In the genomic region with DNA sequence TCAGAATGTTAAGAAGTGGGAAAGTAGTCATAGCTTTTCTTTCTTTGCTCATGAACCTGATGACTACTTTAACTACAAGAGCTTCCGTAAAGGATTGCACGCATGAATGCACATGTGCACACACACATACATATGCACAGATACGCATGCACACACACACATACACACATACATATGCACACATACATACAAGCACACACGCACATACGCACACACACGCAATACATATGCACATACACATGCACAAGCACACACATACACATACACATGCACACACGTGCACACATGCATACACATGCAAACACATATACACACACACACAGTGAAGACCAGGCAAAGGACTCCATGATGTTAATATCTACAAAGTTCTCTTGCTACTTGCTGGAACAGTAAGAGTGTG, we compare ENCODE assay signal across 23 cellular contexts. TPM values are rescaled to one million over a fixed set of nuclear protein-coding genes. Genes with fewer than 3 reads are reported as not detected.
A peak's percentile ranks its signal among the peaks of the same experiment; 100 is the strongest.
DNase-seq lines count a peak whose midpoint lies in the region; FAIRE-seq and TF ChIP-seq lines count a peak whose summit lies in the region.
"Had no signal": no experiment of that assay in that cellular context is flagged by ENCODE, and none has a peak within 500 bp of the region (broad histone marks: within the 10 kb centered on the region; RNA-seq: fewer than 3 reads in every experiment).

No MANE protein-coding gene starts in this region.

- H2AK5ac ChIP-seq in H1 (ENCODE audit: low read depth, low read length) (no peak overlapping the region), trophoblast cell (ENCODE audit: low read length) (no peak overlapping the region)

- no peak overlapping the region for H3K4me3 ChIP-seq in H1 (ENCODE audit: extremely low read depth in 1 of 4, insufficient read depth in 2 of 4, low read depth in 3 of 4, low read length in 4 of 4)
- H3K4me3 ChIP-seq in trophoblast cell (ENCODE audit: low read depth, low read length): no peak overlapping the region
- H3K4me3 ChIP-seq: BLaER1 treated with 17β-estradiol and CSF1 and Interleukin-3, amounts not matched to agents 10 nM and 100 nM; GM23248 had no signal

- CTCF ChIA-PET in H1 (lab: Charles Lee; ENCODE audit: partially characterized antibody): interaction anchor here (1.1 to 1.5 kb wide), 2 partner anchors 24 to 229 kb away, joined by 4 read pairs; no protein-coding TSS in a partner anchor

- peak overlapping the region; percentile 71 for H3K23ac ChIP-seq in H1 (ENCODE audit: insufficient read length)
- H3K23ac ChIP-seq in trophoblast cell (ENCODE audit: low read length): peak overlapping the region; percentile 14

- no peak overlapping the region for H3K27ac ChIP-seq in H1 (ENCODE audit: low read depth, low read length)
- no peak overlapping the region for H3K27ac ChIP-seq in trophoblast cell (ENCODE audit: low read depth, low read length)
- H3K27ac ChIP-seq: 22Rv1; BLaER1 treated with 17β-estradiol and CSF1 and Interleukin-3, amounts not matched to agents 10 nM and 100 nM; GM23248 had no signal

- in situ Hi-C loops in ACHN (cut with HindIII; ENCODE audit: low pct_ligation_motif_present, low pct_unique_long_range_greater_than_20kb, low sequenced_read_pairs): no loop called here

- H3K14ac ChIP-seq in H1 (ENCODE audit: insufficient read length) (no peak overlapping the region), trophoblast cell (ENCODE audit: low read length) (no peak overlapping the region)

- H2BK5ac ChIP-seq in H1 (ENCODE audit: low read depth, low read length) (no peak overlapping the region), trophoblast cell (ENCODE audit: low read depth, low read length, poor library complexity) (no peak overlapping the region)

- H4K8ac ChIP-seq in H1 (ENCODE audit: extremely low read depth, insufficient read depth, low read length): no peak overlapping the region
- H4K8ac ChIP-seq in trophoblast cell (ENCODE audit: low read depth, low read length): no peak overlapping the region

- no peaks in the 10 kb centered on the region for H3K79me1 ChIP-seq in H1 (ENCODE audit: low read depth, low read length)
- H3K79me1 ChIP-seq in trophoblast cell (ENCODE audit: low read length): no peaks in the 10 kb centered on the region

- no peak for TF ChIP-seq POLR2A in H1 (IDR thresholded peaks at IDR 0.05; ENCODE audit: control extremely low read depth in 1 of 2, low read depth in 2 of 2, low read length in 2 of 2)

- POLR2A ChIA-PET in H1 (lab: Charles Lee; ENCODE audit: partially characterized antibody): no interaction called here

- peaks cover 0 to 3% of the 10 kb centered on the region in 2 experiments for H4K20me1 ChIP-seq in H1 (replicated peaks in 1 of 2; ENCODE audit: control insufficient read depth in 1 of 2, insufficient read depth in 2 of 2, low read length in 2 of 2)
- H4K20me1 ChIP-seq: BLaER1 treated with 17β-estradiol and CSF1 and Interleukin-3, amounts not matched to agents 10 nM and 100 nM had no signal

- TF ChIP-seq CTCF in H1 (IDR thresholded peaks at IDR 0.05; ENCODE audit: control extremely low read depth in 1 of 3, insufficient read depth in 1 of 3, low read depth in 1 of 3, low read length in 3 of 3) (no peak), GM10266 (IDR thresholded peaks at IDR 0.05; ENCODE audit: control insufficient read depth, insufficient read depth, low read depth, missing control alignments) (no peak)

- H3K23me2 ChIP-seq in H1 (ENCODE audit: low read depth, low read length): no peaks in the 10 kb centered on the region

- H3K4ac ChIP-seq in H1 (replicated peaks; ENCODE audit: insufficient read length, low read depth, low read length): no peak overlapping the region
- H3K4ac ChIP-seq in trophoblast cell (ENCODE audit: low read depth, low read length): no peak overlapping the region

- H4K12ac ChIP-seq in trophoblast cell (ENCODE audit: low read depth, low read length): no peak overlapping the region

- no peak overlapping the region for H4K91ac ChIP-seq in H1 (replicated peaks; ENCODE audit: insufficient read length, low read length)
- H4K91ac ChIP-seq in trophoblast cell (ENCODE audit: low read depth, low read length): no peak overlapping the region

- no peak for TF ChIP-seq EP300 in H1 (IDR thresholded peaks at IDR 0.05; ENCODE audit: borderline replicate concordance in 1 of 2, low read depth in 2 of 2, low read length in 2 of 2)

- H2BK120ac ChIP-seq in H1 (replicated peaks; ENCODE audit: low read depth, low read length) (no peak overlapping the region), trophoblast cell (ENCODE audit: insufficient read depth, low read length, poor library complexity) (no peak overlapping the region)

- no peak overlapping the region for H4K5ac ChIP-seq in H1 (ENCODE audit: insufficient read length, low read depth, low read length)

- TF ChIP-seq RAD21 in H1 (IDR thresholded peaks at IDR 0.05 in 1 of 2, conservative IDR thresholded peaks at IDR 0.05 in 1 of 2; ENCODE audit: low read depth in 2 of 2, low read length in 2 of 2): no peak

- H3K4me1 ChIP-seq in H1 (replicated peaks in 1 of 4; ENCODE audit: control insufficient read depth in 3 of 4, insufficient read depth in 4 of 4, low read length in 3 of 4) (no peaks in the 10 kb centered on the region), trophoblast cell (ENCODE audit: control insufficient read depth in 1 of 2, insufficient read depth in 2 of 2, low read length in 2 of 2) (no peaks in the 10 kb centered on the region)

- H2BK12ac ChIP-seq in H1 (ENCODE audit: low read depth, low read length): no peak overlapping the region
- H2BK12ac ChIP-seq in trophoblast cell (ENCODE audit: low read length): no peak overlapping the region

- H3K9me3 ChIP-seq in H1 (ENCODE audit: insufficient read depth in 2 of 2, low read depth in 1 of 2, low read length in 1 of 2) (no peaks in the 10 kb centered on the region), trophoblast cell (ENCODE audit: insufficient read depth, low read depth, low read length) (no peaks in the 10 kb centered on the region)
- H3K9me3 ChIP-seq: BE2C had no signal

- H3K4me2 ChIP-seq in H1 (ENCODE audit: insufficient read depth in 1 of 2, low read depth in 2 of 2, low read length in 2 of 2) (no peak overlapping the region), trophoblast cell (ENCODE audit: low read length) (no peak overlapping the region)
- H3K4me2 ChIP-seq: BLaER1 treated with 17β-estradiol and CSF1 and Interleukin-3, amounts not matched to agents 10 nM and 100 nM had no signal

- no peaks in the 10 kb centered on the region for H3K79me2 ChIP-seq in H1 (ENCODE audit: control insufficient read depth in 1 of 2, insufficient read depth in 2 of 2, low read length in 2 of 2)
- H3K79me2 ChIP-seq in trophoblast cell (ENCODE audit: control insufficient read depth, insufficient read depth, low read length, poor library complexity): no peaks in the 10 kb centered on the region

- no peak overlapping the region for H3K56ac ChIP-seq in H1 (replicated peaks; ENCODE audit: insufficient read length, low read depth, low read length)

- no peak overlapping the region for H2AFZ ChIP-seq in H1 (ENCODE audit: low read length)
- H2AFZ ChIP-seq in trophoblast cell (ENCODE audit: insufficient read depth, low read length, poor library complexity): no peak overlapping the region
- H2AFZ ChIP-seq: GM23248 had no signal

- DNase-seq in NCI-H187 (lab: John Stamatoyannopoulos, UW) (peak; percentile 54 to 72), NCI-H187 treated with DMSO at 0.1 percent for 48 hours (lab: John Stamatoyannopoulos, UW) (no peak), NCI-H526 (lab: John Stamatoyannopoulos, UW) (peak; percentile 22 to 59), H1 (ENCODE audit: low read depth in 1 of 2, low spot score in 2 of 2) (no peak), trophoblast cell (no peak), ACHN (no peak), GM10266 (ENCODE audit: extremely low spot score) (no peak), cerebellar cortex (ENCODE audit: low spot score) (no peak)
- DNase-seq: AML-193; CD4-positive, alpha-beta T cell; CD8-positive, alpha-beta memory T cell; DMS 273 treated with DMSO at 0.1 percent for 48 hours; EL; GDM1; GM23248; H9; HFFc6 had no signal

- no peak for FAIRE-seq in H1 (lab: Jason Lieb, UNC)
- FAIRE-seq: A204.1, D721Med, GM19239 had no signal

- no peak overlapping the region for H3K18ac ChIP-seq in H1 (ENCODE audit: extremely low read depth, low read length)
- no peak overlapping the region for H3K18ac ChIP-seq in trophoblast cell (ENCODE audit: low read length)

- H3K36me3 ChIP-seq in H1 (ENCODE audit: control insufficient read depth in 2 of 4, insufficient read depth in 4 of 4, low read length in 3 of 4) (no peaks in the 10 kb centered on the region), trophoblast cell (ENCODE audit: control insufficient read depth in 1 of 2, insufficient read depth in 2 of 2, low read length in 2 of 2) (no peaks in the 10 kb centered on the region)
- H3K36me3 ChIP-seq: BE2C; BLaER1 treated with 17β-estradiol and CSF1 and Interleukin-3, amounts not matched to agents 10 nM and 100 nM had no signal

- 93% methylated on average over 7 of the region's 7 CpGs; no CpG with 5 or more reads in 1 of the 2 experiments for WGBS in H1 (ENCODE audit: extremely low coverage in 1 of 2, insufficient coverage in 1 of 2, insufficient read length in 1 of 2, insufficient replicate concordance in 2 of 2, low coverage in 1 of 2, low lambda C conversion rate in 2 of 2, missing lambda C conversion rate in 1 of 2), 2 experiments
- WGBS in trophoblast cell (ENCODE audit: extremely low coverage, insufficient coverage, insufficient read length): 100% methylated on average over 3 of the region's 7 CpGs

- H2BK15ac ChIP-seq in H1 (ENCODE audit: low read length): 0 out of 2 replicates have a peak overlapping the region, but pooled peaks have one; percentile 89

- no peak overlapping the region for H2BK20ac ChIP-seq in H1 (ENCODE audit: low read length)

- H3K27me3 ChIP-seq in H1 (replicated peaks in 1 of 4; ENCODE audit: control insufficient read depth in 3 of 4, extremely low read depth in 1 of 4, insufficient read depth in 3 of 4, low read length in 3 of 4) (no peaks in the 10 kb centered on the region), trophoblast cell (ENCODE audit: insufficient read depth, low read length) (no peaks in the 10 kb centered on the region)
- H3K27me3 ChIP-seq: BE2C; BLaER1 treated with 17β-estradiol and CSF1 and Interleukin-3, amounts not matched to agents 10 nM and 100 nM had no signal

- H3K9ac ChIP-seq in H1 (replicated peaks in 1 of 4; ENCODE audit: extremely low read depth in 1 of 4, low read depth in 3 of 4, low read length in 3 of 4) (peak overlapping the region in 1 of 4 experiments; percentile 25; a peak in 1 of 7 replicates), trophoblast cell (ENCODE audit: low read length) (no peak overlapping the region)
- H3K9ac ChIP-seq: BLaER1 treated with 17β-estradiol and CSF1 and Interleukin-3, amounts not matched to agents 10 nM and 100 nM; GM23248 had no signal

RNA-seq across cellular contexts. Expression of a gene that starts 22.9 kb away (rescaled TPM):
- 3.4 and 3.9 TPM in 2 replicates for total RNA-seq in H1 (2021; fragmentation: NEBNext Ultra II Directional; extraction: Animal tissue kit (Norgen Biotek cat#: 25700))
- 1.3 and 1.8 TPM in 2 replicates for polyA plus RNA-seq in H1 (2011; rRNA removed)
- polyA plus RNA-seq in H1 (2011; cell fraction: cytosol; rRNA removed): 1.9 TPM
- polyA plus RNA-seq in H1 (2011; cell fraction: nucleus; rRNA removed): 1.3 TPM
- 1.7 to 3.2 TPM (median 2.5 TPM) in 4 replicates for polyA plus RNA-seq in H1 (2012, experiment 1 of 2)
- 0.67 TPM for polyA plus RNA-seq in H1 (2012, experiment 2 of 2)
- 1.6 TPM for polyA plus RNA-seq in H1 (2013, experiment 1 of 2)
- 1.5 TPM for polyA plus RNA-seq in H1 (2013, experiment 2 of 2)
- 5.2 and 6.9 TPM in 2 replicates for polyA minus RNA-seq in H1 (2011; rRNA and poly(A)+ RNA removed)
- 4.4 TPM for polyA minus RNA-seq in H1 (2011; cell fraction: cytosol; rRNA and poly(A)+ RNA removed)
- 3.3 TPM for polyA minus RNA-seq in H1 (2011; cell fraction: nucleus; rRNA and poly(A)+ RNA removed)
- polyA plus RNA-seq in trophoblast cell (2013): 2.7 and 3.0 TPM in 2 replicates

RNA-seq across cellular contexts. Expression of a gene that starts 35.2 kb away (rescaled TPM):
- total RNA-seq in H1 (2021; fragmentation: NEBNext Ultra II Directional; extraction: Animal tissue kit (Norgen Biotek cat#: 25700)): 12.4 and 13.0 TPM in 2 replicates
- 7.1 and 8.1 TPM in 2 replicates for polyA plus RNA-seq in H1 (2011; rRNA removed)
- 17.3 TPM for polyA plus RNA-seq in H1 (2011; cell fraction: cytosol; rRNA removed)
- polyA plus RNA-seq in H1 (2011; cell fraction: nucleus; rRNA removed): 9.2 TPM
- 15.5 to 24.2 TPM (median 16.5 TPM) in 4 replicates for polyA plus RNA-seq in H1 (2012, experiment 1 of 2)
- polyA plus RNA-seq in H1 (2012, experiment 2 of 2): 2.2 TPM
- polyA plus RNA-seq in H1 (2013, experiment 1 of 2): 8.4 TPM
- polyA plus RNA-seq in H1 (2013, experiment 2 of 2): 7.6 TPM
- 21.2 and 29.0 TPM in 2 replicates for polyA minus RNA-seq in H1 (2011; rRNA and poly(A)+ RNA removed)
- 14.9 TPM for polyA minus RNA-seq in H1 (2011; cell fraction: cytosol; rRNA and poly(A)+ RNA removed)
- polyA minus RNA-seq in H1 (2011; cell fraction: nucleus; rRNA and poly(A)+ RNA removed): 14.7 TPM
- 5.6 and 6.6 TPM in 2 replicates for polyA plus RNA-seq in trophoblast cell (2013)

Comparison
In these comparisons a context has a peak if more than half of its experiments do, and no peak if none do; other contexts are left out.
1. DNase-seq: peak in NCI-H187 (2 of 2) and NCI-H526 (2 of 2); none in NCI-H187 treated with DMSO at 0.1 percent for 48 hours (single experiment), H1 (0 of 2), trophoblast cell (0 of 2), ACHN (single experiment), GM10266 (single experiment) and cerebellar cortex (single experiment).